Comparison of ENCODE assay signal across 9 cellular contexts in genomic region chrX:24146283-24146865, GRCh38. TPM values are rescaled to one million over a fixed set of nuclear protein-coding genes. Genes with fewer than 3 reads are reported as not detected.
DNase-seq lines count a peak whose midpoint lies in the region; ATAC-seq and TF ChIP-seq lines count a peak whose summit lies in the region.
"Had no signal": no experiment of that assay in that cellular context is flagged by ENCODE, and none has a peak within 500 bp of the region (broad histone marks: within the 10 kb centered on the region; RNA-seq: fewer than 3 reads in every experiment).

No MANE protein-coding gene starts in this region.

- no peaks in the 10 kb centered on the region for H3K27me3 Mint-ChIP-seq in activated naive CD4-positive, alpha-beta T cell treated with anti-CD3 and anti-CD28 coated beads for 36 hours (ENCODE audit: low read depth)
- H3K27me3 Mint-ChIP-seq in activated CD4-positive, alpha-beta memory T cell treated with anti-CD3 and anti-CD28 coated beads for 36 hours, result no peaks in the 10 kb centered on the region

- H3K9me3 ChIP-seq in transverse colon, result no peaks in the 10 kb centered on the region

- peaks cover 30% of the 10 kb centered on the region for H3K4me1 Mint-ChIP-seq in activated naive CD4-positive, alpha-beta T cell treated with anti-CD3 and anti-CD28 coated beads for 36 hours (ENCODE audit: low read depth)
- peaks cover 30% of the 10 kb centered on the region for H3K4me1 Mint-ChIP-seq in activated CD4-positive, alpha-beta memory T cell treated with anti-CD3 and anti-CD28 coated beads for 36 hours (ENCODE audit: low read depth)

- H3K4me1 ChIP-seq in transverse colon, result peaks cover 5 to 27% (median 15%) of the 10 kb centered on the region in 4 donors

- ATAC-seq in activated naive CD4-positive, alpha-beta T cell treated with anti-CD3 and anti-CD28 coated beads, Interleukin-2, amount 50 U/mL, for 72 hours, result no peak
- ATAC-seq in GM18519 (IDR thresholded peaks at IDR 0.05; ENCODE audit: low FRiP score, unreplicated experiment), result no peak

- H3K4me3 ChIP-seq in transverse colon, result no peak overlapping the region

- H3K36me3 Mint-ChIP-seq in activated naive CD4-positive, alpha-beta T cell treated with anti-CD3 and anti-CD28 coated beads for 36 hours (ENCODE audit: low read depth), result peaks cover 5% of the 10 kb centered on the region
- peaks cover 10% of the 10 kb centered on the region in 2 donors for H3K36me3 Mint-ChIP-seq in activated naive CD4-positive, alpha-beta T cell treated with anti-CD3 and anti-CD28 coated beads, Interleukin-2, amount 50 U/mL, for 72 hours
- H3K36me3 Mint-ChIP-seq in activated CD4-positive, alpha-beta memory T cell treated with anti-CD3 and anti-CD28 coated beads for 36 hours, result peaks cover 6% of the 10 kb centered on the region

- WGBS in transverse colon (ENCODE audit: low coverage in 1 of 2), 2 donors, result 10 to 20% methylated on average over 4 to 6 of the region's 6 CpGs

- peak overlapping the region; percentile 18 for H3K4me3 Mint-ChIP-seq in activated naive CD4-positive, alpha-beta T cell treated with anti-CD3 and anti-CD28 coated beads for 36 hours
- H3K4me3 Mint-ChIP-seq in activated CD4-positive, alpha-beta memory T cell treated with anti-CD3 and anti-CD28 coated beads for 36 hours, result peak overlapping the region; percentile 23

- H3K27ac Mint-ChIP-seq in activated naive CD4-positive, alpha-beta T cell treated with anti-CD3 and anti-CD28 coated beads for 36 hours, result peak overlapping the region; percentile 36
- H3K27ac Mint-ChIP-seq in activated naive CD4-positive, alpha-beta T cell treated with anti-CD3 and anti-CD28 coated beads, Interleukin-2, amount 50 U/mL, for 72 hours, result peak overlapping the region in 1 of 2 donors; percentile 87
- H3K27ac Mint-ChIP-seq in activated CD4-positive, alpha-beta memory T cell treated with anti-CD3 and anti-CD28 coated beads for 36 hours, result no peak overlapping the region

- no peak for TF ChIP-seq CTCF in transverse colon (IDR thresholded peaks at IDR 0.05)

- intact Hi-C loops in activated naive CD4-positive, alpha-beta T cell treated with anti-CD3 and anti-CD28 coated beads for 36 hours (cut with micrococcal nuclease), result no loop called here
- intact Hi-C loops in activated CD4-positive, alpha-beta memory T cell treated with anti-CD3 and anti-CD28 coated beads for 36 hours (cut with micrococcal nuclease), result loop anchor here (5.0 kb wide), 1 partner anchor 49 kb away; no protein-coding TSS in a partner anchor
- intact Hi-C loops in transverse colon (cut with DNase I; ENCODE audit: low total_unique reads), result no loop called here

- H3K27ac ChIP-seq in transverse colon, result peak overlapping the region; percentile 97 to 99 (median 98)

- POLR2A ChIA-PET in activated CD4-positive, alpha-beta memory T cell treated with anti-CD3 and anti-CD28 coated beads for 36 hours (lab: Charles Lee), result no interaction called here

- H3K27me3 ChIP-seq in transverse colon, result no peaks in the 10 kb centered on the region

- no peaks in the 10 kb centered on the region for H3K36me3 ChIP-seq in transverse colon

- no peak for TF ChIP-seq EP300 in transverse colon (IDR thresholded peaks at IDR 0.05; ENCODE audit: low read depth)

- no peak for TF ChIP-seq POLR2A in transverse colon (IDR thresholded peaks at IDR 0.05)

- CTCF ChIA-PET in activated naive CD4-positive, alpha-beta T cell treated with anti-CD3 and anti-CD28 coated beads for 36 hours (lab: Charles Lee), result interaction anchor here (0.6 kb wide), 1 partner anchor 11 kb away, joined by 4 read pairs; no protein-coding TSS in a partner anchor
- CTCF ChIA-PET in activated CD4-positive, alpha-beta memory T cell treated with anti-CD3 and anti-CD28 coated beads for 36 hours (lab: Charles Lee), result no interaction called here

- in situ Hi-C loops in transverse colon (cut with MboI; ENCODE audit: low pct_ligation_motif_present in 1 of 4, low pct_unique_long_range_greater_than_20kb in 1 of 4, low sequenced_read_pairs in 3 of 4), result no loop called here

- no peak for DNase-seq in activated naive CD4-positive, alpha-beta T cell treated with anti-CD3 and anti-CD28 coated beads for 36 hours
- DNase-seq in activated naive CD4-positive, alpha-beta T cell treated with anti-CD3 and anti-CD28 coated beads, Interleukin-2, amount 50 U/mL, for 72 hours (ENCODE audit: low spot score in 2 of 2), result no peak
- no peak for DNase-seq in activated CD4-positive, alpha-beta memory T cell treated with anti-CD3 and anti-CD28 coated beads for 36 hours
- DNase-seq in medulla oblongata (ENCODE audit: extremely low spot score), result peak; percentile 28
- DNase-seq in transverse colon, result no peak
- no peak for DNase-seq in DMS79 treated with DMSO at 0.1 percent for 48 hours (lab: John Stamatoyannopoulos, UW)
- DNase-seq in NCI-H526 treated with DMSO at 0.1 percent for 48 hours (lab: John Stamatoyannopoulos, UW), result no peak
- DNase-seq: activated naive CD4-positive, alpha-beta T cell treated with Interleukin-2 at 50 U/mL for 16 hours had no signal

- no peaks in the 10 kb centered on the region for H3K9me3 Mint-ChIP-seq in activated naive CD4-positive, alpha-beta T cell treated with anti-CD3 and anti-CD28 coated beads for 36 hours
- H3K9me3 Mint-ChIP-seq in activated naive CD4-positive, alpha-beta T cell treated with anti-CD3 and anti-CD28 coated beads, Interleukin-2, amount 50 U/mL, for 72 hours, result no peaks in the 10 kb centered on the region
- H3K9me3 Mint-ChIP-seq in activated CD4-positive, alpha-beta memory T cell treated with anti-CD3 and anti-CD28 coated beads for 36 hours, result no peaks in the 10 kb centered on the region

RNA-seq across cellular contexts. Expression of gene ZFX, which starts 3.2 kb away (rescaled TPM):
- 10 to 100 TPM; 27.1 to 27.9 TPM for total RNA-seq in activated naive CD4-positive, alpha-beta T cell treated with anti-CD3 and anti-CD28 coated beads for 36 hours
- 10 to 100 TPM; 31.7 to 44.8 TPM for total RNA-seq in activated naive CD4-positive, alpha-beta T cell treated with anti-CD3 and anti-CD28 coated beads, Interleukin-2, amount 50 U/mL, for 72 hours
- 10 to 100 TPM; 31.1 to 35.5 TPM for total RNA-seq in activated CD4-positive, alpha-beta memory T cell treated with anti-CD3 and anti-CD28 coated beads for 36 hours
- 10 to 100 TPM; 33.7 to 50.5 (median 47.4) TPM for total RNA-seq in transverse colon
